In the genomic region with DNA sequence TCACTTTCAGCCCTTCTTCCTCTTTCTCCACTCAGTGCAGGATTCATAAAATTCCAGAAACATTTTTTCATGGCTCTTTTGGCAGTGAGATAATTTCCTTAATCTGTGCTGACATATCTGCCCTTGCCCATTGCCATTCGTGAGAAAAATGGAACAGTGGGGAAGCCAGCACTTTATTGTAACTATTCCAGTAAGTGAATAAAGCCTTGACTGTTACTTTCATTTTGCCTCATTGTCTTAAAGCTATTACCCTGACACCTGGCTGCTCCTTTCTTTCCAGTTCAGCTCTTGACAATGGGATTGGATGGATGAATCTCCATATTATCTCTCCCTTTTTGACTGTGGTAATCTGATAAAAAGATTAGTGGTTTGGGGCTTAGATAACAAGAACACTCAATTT, we compare ENCODE assay signal across 1 cellular context.
TF ChIP-seq lines count a peak whose summit lies in the region.

No MANE protein-coding gene starts in this region.

TF ChIP-seq in GM23338, 12 proteins besides CTCF, POLR2A, EP300 and RAD21 (continued from another document):
- TF ChIP-seq, protein P1, sequence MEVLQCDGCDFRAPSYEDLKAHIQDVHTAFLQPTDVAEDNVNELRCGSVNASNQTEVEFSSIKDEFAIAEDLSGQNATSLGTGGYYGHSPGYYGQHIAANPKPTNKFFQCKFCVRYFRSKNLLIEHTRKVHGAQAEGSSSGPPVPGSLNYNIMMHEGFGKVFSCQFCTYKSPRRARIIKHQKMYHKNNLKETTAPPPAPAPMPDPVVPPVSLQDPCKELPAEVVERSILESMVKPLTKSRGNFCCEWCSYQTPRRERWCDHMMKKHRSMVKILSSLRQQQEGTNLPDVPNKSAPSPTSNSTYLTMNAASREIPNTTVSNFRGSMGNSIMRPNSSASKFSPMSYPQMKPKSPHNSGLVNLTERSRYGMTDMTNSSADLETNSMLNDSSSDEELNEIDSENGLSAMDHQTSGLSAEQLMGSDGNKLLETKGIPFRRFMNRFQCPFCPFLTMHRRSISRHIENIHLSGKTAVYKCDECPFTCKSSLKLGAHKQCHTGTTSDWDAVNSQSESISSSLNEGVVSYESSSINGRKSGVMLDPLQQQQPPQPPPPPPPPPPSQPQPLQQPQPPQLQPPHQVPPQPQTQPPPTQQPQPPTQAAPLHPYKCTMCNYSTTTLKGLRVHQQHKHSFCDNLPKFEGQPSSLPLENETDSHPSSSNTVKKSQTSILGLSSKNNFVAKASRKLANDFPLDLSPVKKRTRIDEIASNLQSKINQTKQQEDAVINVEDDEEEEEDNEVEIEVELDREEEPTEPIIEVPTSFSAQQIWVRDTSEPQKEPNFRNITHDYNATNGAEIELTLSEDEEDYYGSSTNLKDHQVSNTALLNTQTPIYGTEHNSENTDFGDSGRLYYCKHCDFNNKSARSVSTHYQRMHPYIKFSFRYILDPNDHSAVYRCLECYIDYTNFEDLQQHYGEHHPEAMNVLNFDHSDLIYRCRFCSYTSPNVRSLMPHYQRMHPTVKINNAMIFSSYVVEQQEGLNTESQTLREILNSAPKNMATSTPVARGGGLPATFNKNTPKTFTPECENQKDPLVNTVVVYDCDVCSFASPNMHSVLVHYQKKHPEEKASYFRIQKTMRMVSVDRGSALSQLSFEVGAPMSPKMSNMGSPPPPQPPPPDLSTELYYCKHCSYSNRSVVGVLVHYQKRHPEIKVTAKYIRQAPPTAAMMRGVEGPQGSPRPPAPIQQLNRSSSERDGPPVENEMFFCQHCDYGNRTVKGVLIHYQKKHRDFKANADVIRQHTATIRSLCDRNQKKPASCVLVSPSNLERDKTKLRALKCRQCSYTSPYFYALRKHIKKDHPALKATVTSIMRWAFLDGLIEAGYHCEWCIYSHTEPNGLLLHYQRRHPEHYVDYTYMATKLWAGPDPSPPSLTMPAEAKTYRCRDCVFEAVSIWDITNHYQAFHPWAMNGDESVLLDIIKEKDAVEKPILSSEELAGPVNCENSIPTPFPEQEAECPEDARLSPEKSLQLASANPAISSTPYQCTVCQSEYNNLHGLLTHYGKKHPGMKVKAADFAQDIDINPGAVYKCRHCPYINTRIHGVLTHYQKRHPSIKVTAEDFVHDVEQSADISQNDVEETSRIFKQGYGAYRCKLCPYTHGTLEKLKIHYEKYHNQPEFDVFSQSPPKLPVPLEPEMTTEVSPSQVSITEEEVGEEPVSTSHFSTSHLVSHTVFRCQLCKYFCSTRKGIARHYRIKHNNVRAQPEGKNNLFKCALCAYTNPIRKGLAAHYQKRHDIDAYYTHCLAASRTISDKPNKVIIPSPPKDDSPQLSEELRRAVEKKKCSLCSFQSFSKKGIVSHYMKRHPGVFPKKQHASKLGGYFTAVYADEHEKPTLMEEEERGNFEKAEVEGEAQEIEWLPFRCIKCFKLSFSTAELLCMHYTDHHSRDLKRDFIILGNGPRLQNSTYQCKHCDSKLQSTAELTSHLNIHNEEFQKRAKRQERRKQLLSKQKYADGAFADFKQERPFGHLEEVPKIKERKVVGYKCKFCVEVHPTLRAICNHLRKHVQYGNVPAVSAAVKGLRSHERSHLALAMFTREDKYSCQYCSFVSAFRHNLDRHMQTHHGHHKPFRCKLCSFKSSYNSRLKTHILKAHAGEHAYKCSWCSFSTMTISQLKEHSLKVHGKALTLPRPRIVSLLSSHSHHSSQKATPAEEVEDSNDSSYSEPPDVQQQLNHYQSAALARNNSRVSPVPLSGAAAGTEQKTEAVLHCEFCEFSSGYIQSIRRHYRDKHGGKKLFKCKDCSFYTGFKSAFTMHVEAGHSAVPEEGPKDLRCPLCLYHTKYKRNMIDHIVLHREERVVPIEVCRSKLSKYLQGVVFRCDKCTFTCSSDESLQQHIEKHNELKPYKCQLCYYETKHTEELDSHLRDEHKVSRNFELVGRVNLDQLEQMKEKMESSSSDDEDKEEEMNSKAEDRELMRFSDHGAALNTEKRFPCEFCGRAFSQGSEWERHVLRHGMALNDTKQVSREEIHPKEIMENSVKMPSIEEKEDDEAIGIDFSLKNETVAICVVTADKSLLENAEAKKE (CRISPR knock-in tag; IDR thresholded peaks at IDR 0.05), result no peak
